Comparison of ENCODE assay signal across 8 cellular contexts in the genomic region with DNA sequence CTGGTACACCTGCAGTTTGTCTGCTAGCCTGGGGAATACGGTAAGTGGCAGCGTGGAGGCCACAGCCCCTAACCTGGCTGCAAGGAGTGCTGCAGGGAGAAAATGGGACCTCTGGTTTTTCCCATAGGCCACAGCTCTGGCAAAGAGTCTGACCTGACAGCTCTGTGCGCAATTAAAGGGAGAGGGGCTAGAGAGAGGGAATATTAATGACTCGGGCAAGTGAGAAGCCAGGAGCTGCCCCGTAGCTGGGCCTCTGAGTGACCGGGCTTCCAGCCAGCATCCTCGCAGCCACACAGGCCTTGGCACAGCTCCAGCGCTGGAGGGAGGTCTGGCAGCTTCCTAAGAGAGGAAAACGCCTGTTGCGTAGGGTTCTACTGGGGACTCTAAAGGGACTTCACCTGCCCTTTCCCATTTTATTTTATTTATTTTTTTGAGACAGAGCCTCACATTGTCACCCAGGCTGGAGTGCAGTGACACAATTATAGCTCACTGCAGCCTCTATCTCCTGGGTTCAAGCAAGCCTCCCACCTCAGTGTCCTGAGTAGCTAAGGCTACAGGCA. TPM values are rescaled to one million over a fixed set of nuclear protein-coding genes. Genes with fewer than 3 reads are reported as not detected.
A peak's percentile ranks its signal among the peaks of the same experiment; 100 is the strongest.
DNase-seq lines count a peak whose midpoint lies in the region; ATAC-seq, FAIRE-seq and TF ChIP-seq lines count a peak whose summit lies in the region.

No MANE protein-coding gene starts in this region.

- FAIRE-seq in pancreas (lab: Jason Lieb, UNC): no peak

- intact Hi-C loops in pancreas (cut with DNase I): no loop called here

- peak overlapping the region in 1 of 4 donors; percentile 44 for H3K27ac ChIP-seq in pancreas

- ATAC-seq in pancreas: peak; percentile 65 to 94 (median 92)

- WGBS in pancreas, 2 donors: 7 to 8% methylated on average over 10 of the region's 10 CpGs

- DNase-seq in DMS79 treated with DMSO at 0.1 percent for 48 hours (lab: John Stamatoyannopoulos, UW): peak; percentile 75
- DNase-seq in NCI-H446 treated with DMSO at 0.1 percent for 48 hours (lab: John Stamatoyannopoulos, UW): peak; percentile 84
- peak; percentile 12 to 28 for DNase-seq in erythroblast (lab: John Stamatoyannopoulos, UW)
- peak in 5 of 6 donors; percentile 87 to 98 (median 95) for DNase-seq in pancreas
- DNase-seq in stimulated activated CD4-positive, alpha-beta T cell treated with anti-CD3 and anti-CD28 coated beads, Interleukin-15, amount 100 ng/mL, for 24 hours: no peak
- DNase-seq in activated CD8-positive, alpha-beta memory T cell treated with anti-CD3 and anti-CD28 coated beads, Interleukin-2, amount 50 U/mL, for 4 hours: no peak
- DNase-seq in T-helper 1 cell: no peak
- DNase-seq in NCI-H526 treated with DMSO at 0.1 percent for 48 hours (lab: John Stamatoyannopoulos, UW): no peak

- TF ChIP-seq POLR2A in erythroblast (IDR thresholded peaks at IDR 0.05; ENCODE audit: low read length): no peak

- H3K4me1 ChIP-seq in pancreas: peaks cover 0 to 9% (median 7%) of the 10 kb centered on the region in 3 donors

- TF ChIP-seq CTCF in pancreas (IDR thresholded peaks at IDR 0.05): no peak

- H3K9me3 ChIP-seq in pancreas: no peaks in the 10 kb centered on the region

- no peaks in the 10 kb centered on the region for H3K27me3 ChIP-seq in pancreas

- H3K36me3 ChIP-seq in pancreas: no peaks in the 10 kb centered on the region

- no peak overlapping the region for H3K4me3 ChIP-seq in pancreas

RNA-seq across cellular contexts. Expression of a gene that starts 18.2 kb away (rescaled TPM):
- not detected for total RNA-seq in pancreas
- polyA plus RNA-seq in pancreas: not detected

RNA-seq across cellular contexts. Expression of a gene that starts 55.3 kb away (rescaled TPM):
- 1 to 10 TPM; 2.6 to 7.8 (median 3.9) TPM for total RNA-seq in pancreas
- polyA plus RNA-seq in pancreas: 10 to 100 TPM in 1 of 2 donors, 1 to 10 TPM in 1; 7.0 to 11.6 TPM

Comparison
In these comparisons a context has a peak if more than half of its experiments do, and no peak if none do; other contexts are left out.
1. DNase-seq: peak in DMS79 treated with DMSO at 0.1 percent for 48 hours (single experiment), NCI-H446 treated with DMSO at 0.1 percent for 48 hours (single experiment), erythroblast (2 of 2) and pancreas (5 of 6); none in stimulated activated CD4-positive, alpha-beta T cell treated with anti-CD3 and anti-CD28 coated beads, Interleukin-15, amount 100 ng/mL, for 24 hours (single experiment), activated CD8-positive, alpha-beta memory T cell treated with anti-CD3 and anti-CD28 coated beads, Interleukin-2, amount 50 U/mL, for 4 hours (single experiment), T-helper 1 cell (0 of 5) and NCI-H526 treated with DMSO at 0.1 percent for 48 hours (single experiment).